ENCODE assay signal across 11 cellular contexts in genomic region chr11:19597194-19597593, GRCh38.
DNase-seq lines count a peak whose midpoint lies in the region; ATAC-seq and TF ChIP-seq lines count a peak whose summit lies in the region.
"Had no signal": no experiment of that assay in that cellular context is flagged by ENCODE, and none has a peak within 500 bp of the region (broad histone marks: within the 10 kb centered on the region; RNA-seq: fewer than 3 reads in every experiment).

No MANE protein-coding gene starts in this region.

- no peaks in the 10 kb centered on the region for H4K20me1 ChIP-seq in smooth muscle cell (ENCODE audit: low read depth)

- no peak for TF ChIP-seq CTCF in fibroblast of pulmonary artery (IDR thresholded peaks at IDR 0.05; ENCODE audit: low read length, missing control alignments)
- no peak for TF ChIP-seq CTCF in smooth muscle cell (IDR thresholded peaks at IDR 0.05; ENCODE audit: borderline replicate concordance, insufficient read depth, poor library complexity, severe bottlenecking)

- DNase-seq in GM03348 (ENCODE audit: low spot score) = peak; percentile 67
- peak; percentile 61 for DNase-seq in fibroblast of pulmonary artery (ENCODE audit: low read depth)
- no peak for DNase-seq in smooth muscle cell (lab: John Stamatoyannopoulos, UW; ENCODE audit: unreplicated experiment)
- no peak for DNase-seq in NCI-H1092 (lab: John Stamatoyannopoulos, UW)
- no peak for DNase-seq in NCI-H1930 (lab: John Stamatoyannopoulos, UW)
- no peak for DNase-seq in posterior cingulate gyrus
- DNase-seq: activated CD8-positive, alpha-beta memory T cell treated with anti-CD3 and anti-CD28 coated beads, Interleukin-2, amount 50 U/mL, for 48 hours; activated naive CD8-positive, alpha-beta T cell treated with anti-CD3 and anti-CD28 coated beads, Interleukin-2, amount 50 U/mL, for 24 hours; DMS 273 treated with DMSO at 0.1 percent for 48 hours had no signal

- peak overlapping the region; percentile 30 for H3K4me2 ChIP-seq in smooth muscle cell

- peak overlapping the region; percentile 95 for H3K27ac ChIP-seq in smooth muscle cell (ENCODE audit: low read depth)

- no peaks in the 10 kb centered on the region for H3K79me2 ChIP-seq in smooth muscle cell (ENCODE audit: low read depth)

- no peaks in the 10 kb centered on the region for H3K36me3 ChIP-seq in smooth muscle cell (ENCODE audit: low read depth)

- intact Hi-C loops in posterior cingulate gyrus (cut with DNase I) = no loop called here

- H3K27me3 ChIP-seq in smooth muscle cell (ENCODE audit: low read depth) = no peaks in the 10 kb centered on the region

- 26% methylated on average over 1 of the region's 1 CpG for WGBS in smooth muscle cell (ENCODE audit: low lambda C conversion rate)

- H3F3A ChIP-seq in smooth muscle cell (ENCODE audit: low read depth) = peaks cover 9% of the 10 kb centered on the region

- ATAC-seq in SK-N-SH treated with all-trans-retinoic acid at 6 μM for 48 hours (peak; percentile 32), HG03571 (IDR thresholded peaks at IDR 0.05; ENCODE audit: unreplicated experiment) (no peak)
- ATAC-seq: activated naive CD8-positive, alpha-beta T cell treated with anti-CD3 and anti-CD28 coated beads, Interleukin-2, amount 50 U/mL, for 24 hours had no signal

- no peak overlapping the region for H3K9ac ChIP-seq in smooth muscle cell (ENCODE audit: low read depth)

- H3K4me1 ChIP-seq in smooth muscle cell (ENCODE audit: low read depth) = peaks cover 8% of the 10 kb centered on the region

- H3K4me3 ChIP-seq in fibroblast of pulmonary artery (replicated peaks; ENCODE audit: low read depth, low read length) (no peak overlapping the region), smooth muscle cell (no peak overlapping the region)

- H2AFZ ChIP-seq in smooth muscle cell (ENCODE audit: low read depth) = no peak overlapping the region

- no peaks in the 10 kb centered on the region for H3K9me3 ChIP-seq in smooth muscle cell (replicated peaks; ENCODE audit: low read depth)

TF ChIP-seq in SK-N-SH treated with all-trans-retinoic acid at 6 μM for 48 hours, 23 proteins besides CTCF, POLR2A, EP300 and RAD21:
- peak; percentile 6; the same call in 1 of the 2 replicates for TF ChIP-seq CREB5 (CRISPR knock-in tag; IDR thresholded peaks at IDR 0.05; ENCODE audit: low read depth)
- no peak for TF ChIP-seq ARNTL (CRISPR knock-in tag; IDR thresholded peaks at IDR 0.05; ENCODE audit: borderline replicate concordance, low read depth)

Comparison
In these comparisons a context has a peak if more than half of its experiments do, and no peak if none do; other contexts are left out.
1. DNase-seq: peak in GM03348 (single experiment) and fibroblast of pulmonary artery (single experiment); none in smooth muscle cell (single experiment), NCI-H1092 (single experiment), NCI-H1930 (0 of 2) and posterior cingulate gyrus (0 of 10).